23 cellular contexts compared by ENCODE assay signal in the genomic region with DNA sequence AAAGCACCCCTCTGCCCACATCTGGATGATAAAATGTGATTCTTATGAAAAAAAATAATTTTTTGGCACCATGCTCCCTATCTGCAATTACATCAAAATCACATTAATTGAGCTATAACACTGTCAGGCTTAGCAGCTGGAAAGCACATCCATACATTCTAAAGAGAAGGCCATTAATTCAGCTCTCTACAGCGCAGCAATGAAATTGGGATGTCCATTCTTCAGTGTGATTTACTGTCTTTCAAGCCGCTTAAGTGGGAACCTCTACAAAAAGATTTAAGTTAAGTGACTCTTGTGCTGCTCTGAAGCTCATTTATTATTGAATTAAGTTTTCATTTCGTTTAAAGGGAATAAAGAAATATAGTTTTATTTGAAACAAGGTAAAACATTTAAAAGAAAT.
"Had no signal": no experiment of that assay in that cellular context is flagged by ENCODE, and none has a peak within 500 bp of the region (broad histone marks: within the 10 kb centered on the region; RNA-seq: fewer than 3 reads in every experiment).

No MANE protein-coding gene starts in this region.

- H3K9me3 Mint-ChIP-seq: activated CD8-positive, alpha-beta T cell treated with anti-CD3 and anti-CD28 coated beads for 36 hours; activated naive CD4-positive, alpha-beta T cell treated with anti-CD3 and anti-CD28 coated beads for 36 hours; activated naive CD8-positive, alpha-beta T cell treated with anti-CD3 and anti-CD28 coated beads, Interleukin-2, amount 50 U/mL, for 24 hours; activated T-cell treated with anti-CD3 and anti-CD28 coated beads, Interleukin-2, amount 50 U/mL, for 24 hours; activated T-helper 2 cell treated with anti-CD3 and anti-CD28 coated beads, Interferon-gamma antibody, Interleukin-2, Interleukin-4, amounts not matched to agents 10 μg/mL and 5 μg/mL and 100 μg/mL, durations not matched to agents 14 hours and 24 hours and 36 hours; endodermal cell; stimulated activated naive CD8-positive, alpha-beta T cell treated with anti-CD3 and anti-CD28 coated beads, Interleukin-15, amount 100 ng/mL, for 72 hours had no signal

- ATAC-seq: activated CD8-positive, alpha-beta T cell treated with anti-CD3 and anti-CD28 coated beads for 36 hours; activated naive CD8-positive, alpha-beta T cell treated with anti-CD3 and anti-CD28 coated beads, Interleukin-2, amount 50 U/mL, for 24 hours; mucosa of descending colon; stimulated activated naive CD8-positive, alpha-beta T cell treated with anti-CD3 and anti-CD28 coated beads, Interleukin-15, amount 100 ng/mL, for 72 hours had no signal

- H3K27ac Mint-ChIP-seq: activated CD8-positive, alpha-beta T cell treated with anti-CD3 and anti-CD28 coated beads for 36 hours; activated naive CD4-positive, alpha-beta T cell treated with anti-CD3 and anti-CD28 coated beads for 36 hours; activated naive CD8-positive, alpha-beta T cell treated with anti-CD3 and anti-CD28 coated beads, Interleukin-2, amount 50 U/mL, for 24 hours; activated T-cell treated with anti-CD3 and anti-CD28 coated beads, Interleukin-2, amount 50 U/mL, for 24 hours; activated T-helper 2 cell treated with anti-CD3 and anti-CD28 coated beads, Interferon-gamma antibody, Interleukin-2, Interleukin-4, amounts not matched to agents 10 μg/mL and 5 μg/mL and 100 μg/mL, durations not matched to agents 14 hours and 24 hours and 36 hours; endodermal cell; stimulated activated naive CD8-positive, alpha-beta T cell treated with anti-CD3 and anti-CD28 coated beads, Interleukin-15, amount 100 ng/mL, for 72 hours had no signal

- H3K4me1 ChIP-seq: prostate gland, right atrium auricular region, vagina had no signal

- H3K4me1 Mint-ChIP-seq: stimulated activated naive CD8-positive, alpha-beta T cell treated with anti-CD3 and anti-CD28 coated beads, Interleukin-15, amount 100 ng/mL, for 72 hours had no signal

- H3K36me3 ChIP-seq: brain microvascular endothelial cell, prostate gland, right atrium auricular region, vagina had no signal

- H3K27me3 ChIP-seq: brain microvascular endothelial cell, right atrium auricular region, vagina had no signal

- H3K27ac ChIP-seq: brain microvascular endothelial cell, epithelial cell of prostate, prostate gland, right atrium auricular region, vagina had no signal

- DNase-seq: activated CD4-positive, alpha-beta T cell treated with anti-CD3 and anti-CD28 coated beads for 48 hours; activated CD4-positive, CD25-positive, alpha-beta regulatory T cell; activated CD8-positive, alpha-beta T cell treated with anti-CD3 and anti-CD28 coated beads for 36 hours; activated naive CD4-positive, alpha-beta T cell treated with anti-CD3 and anti-CD28 coated beads for 36 hours; activated naive CD8-positive, alpha-beta T cell treated with anti-CD3 and anti-CD28 coated beads, Interleukin-2, amount 50 U/mL, for 24 hours; activated T-cell treated with anti-CD3 and anti-CD28 coated beads, Interleukin-2, amount 50 U/mL, for 24 hours; anterior cingulate cortex; brain microvascular endothelial cell; central memory CD4-positive, alpha-beta T cell; endodermal cell; foreskin fibroblast; mesenchymal stem cell; mucosa of descending colon; naive B cell; stimulated activated CD4-positive, alpha-beta T cell treated with anti-CD3 and anti-CD28 coated beads, Interleukin-12 subunit alpha, Interleukin-12 subunit beta, amount 100 ng/mL, for 4 hours; stimulated activated CD4-positive, alpha-beta T cell treated with anti-CD3 and anti-CD28 coated beads, Interleukin-1b, Interleukin-23, amount 100 ng/mL, for 48 hours; stimulated activated naive CD8-positive, alpha-beta T cell treated with anti-CD3 and anti-CD28 coated beads, Interleukin-15, amount 100 ng/mL, for 72 hours; trophoblast cell had no signal

- H3K4me3 ChIP-seq: mucosa of descending colon, prostate gland, right atrium auricular region, vagina had no signal

- H3K27me3 Mint-ChIP-seq: activated CD8-positive, alpha-beta T cell treated with anti-CD3 and anti-CD28 coated beads for 36 hours; activated naive CD8-positive, alpha-beta T cell treated with anti-CD3 and anti-CD28 coated beads, Interleukin-2, amount 50 U/mL, for 24 hours; naive B cell; stimulated activated naive CD8-positive, alpha-beta T cell treated with anti-CD3 and anti-CD28 coated beads, Interleukin-15, amount 100 ng/mL, for 72 hours had no signal

- H3K4me3 Mint-ChIP-seq: activated CD8-positive, alpha-beta T cell treated with anti-CD3 and anti-CD28 coated beads for 36 hours; activated naive CD4-positive, alpha-beta T cell treated with anti-CD3 and anti-CD28 coated beads for 36 hours; activated naive CD8-positive, alpha-beta T cell treated with anti-CD3 and anti-CD28 coated beads, Interleukin-2, amount 50 U/mL, for 24 hours; activated T-cell treated with anti-CD3 and anti-CD28 coated beads, Interleukin-2, amount 50 U/mL, for 24 hours; endodermal cell; naive B cell; stimulated activated naive CD8-positive, alpha-beta T cell treated with anti-CD3 and anti-CD28 coated beads, Interleukin-15, amount 100 ng/mL, for 72 hours had no signal

- H3K9me3 ChIP-seq: mucosa of descending colon, prostate gland, right atrium auricular region, vagina had no signal
